In genomic region chr19:11881151-11881800, GRCh38 we compare ENCODE assay signal across 8 cellular contexts.
DNase-seq lines count a peak whose midpoint lies in the region; ATAC-seq and TF ChIP-seq lines count a peak whose summit lies in the region.

No MANE protein-coding gene starts in this region.

- in situ Hi-C loops in astrocyte of the cerebellum (cut with HindIII; ENCODE audit: low sequenced_read_pairs), result no loop called here

- no peak for ATAC-seq in HG02642 (IDR thresholded peaks at IDR 0.05; ENCODE audit: poor library complexity, unreplicated experiment)

- TF ChIP-seq CTCF in GM10248 (IDR thresholded peaks at IDR 0.05; ENCODE audit: control extremely low read depth, extremely low read depth, low read depth, missing control alignments) (peak; percentile 40), astrocyte of the cerebellum (IDR thresholded peaks at IDR 0.05; ENCODE audit: low read depth, low read length, missing control alignments) (peak; percentile 77)

- peak; percentile 66 for DNase-seq in GM10248 (ENCODE audit: extremely low spot score)
- peak; percentile 40 for DNase-seq in NCI-H128 (lab: John Stamatoyannopoulos, UW; ENCODE audit: unreplicated experiment)
- DNase-seq in T-helper 9 cell, result peak; percentile 42
- peak; percentile 27 for DNase-seq in astrocyte of the cerebellum (ENCODE audit: low read depth)
- DNase-seq in hypothalamus (lab: John Stamatoyannopoulos, UW), result peak in 27 of 51 donors; percentile 0 to 60 (median 10)
- peak; percentile 36 for DNase-seq in stimulated activated CD4-positive, alpha-beta T cell treated with anti-CD3 and anti-CD28 coated beads, Interleukin-12 subunit alpha, Interleukin-12 subunit beta, amount 100 ng/mL, for 4 hours
- DNase-seq in NCI-H226, result no peak

- POLR2A ChIA-PET in GM10248 (lab: Yijun Ruan, JAX), result no interaction called here

- CTCF ChIA-PET in GM10248 (lab: Yijun Ruan, JAX), result interaction anchor here (0.9 to 1.8 kb wide), 3 partner anchors 43 to 108 kb away, joined by 3 to 6 read pairs (median 4); partner anchors contain the start of gene ZNF491

- H3K4me3 ChIP-seq in astrocyte of the cerebellum (ENCODE audit: low read depth, low read length), result no peak overlapping the region
